1 cellular context compared by ENCODE assay signal in genomic region chr15:63915209-63915887, GRCh38.
A peak's percentile ranks its signal among the peaks of the same experiment; 100 is the strongest.
TF ChIP-seq lines count a peak whose summit lies in the region.

No MANE protein-coding gene starts in this region.

TF ChIP-seq in H1, 55 proteins besides CTCF, POLR2A, EP300 and RAD21:
- TF ChIP-seq CEBPB (IDR thresholded peaks at IDR 0.05; ENCODE audit: low read depth, low read length) (peak; percentile 41; the same call in 1 of the 2 replicates), TBP (IDR thresholded peaks at IDR 0.05; ENCODE audit: low read depth, low read length) (no peak), ATF3 (IDR thresholded peaks at IDR 0.05; ENCODE audit: insufficient read depth, low read depth, low read length) (0 out of 2 replicates have a peak, but pooled peaks have one; percentile 22)
